Comparison of ENCODE assay signal across 10 cellular contexts in genomic region chr7:22675917-22676343, GRCh38. TPM values are rescaled to one million over a fixed set of nuclear protein-coding genes. Genes with fewer than 3 reads are reported as not detected.
A peak's percentile ranks its signal among the peaks of the same experiment; 100 is the strongest.
DNase-seq lines count a peak whose midpoint lies in the region; ATAC-seq and TF ChIP-seq lines count a peak whose summit lies in the region.
"Had no signal": no experiment of that assay in that cellular context is flagged by ENCODE, and none has a peak within 500 bp of the region (broad histone marks: within the 10 kb centered on the region; RNA-seq: fewer than 3 reads in every experiment).

No MANE protein-coding gene starts in this region.

- CTCF ChIA-PET in SK-N-SH (lab: Yijun Ruan, JAX), result interaction anchor here (0.6 kb wide), 1 partner anchor 8 kb away, joined by 3 read pairs; no protein-coding TSS in a partner anchor

- no peaks in the 10 kb centered on the region for H4K20me1 ChIP-seq in SK-N-SH (ENCODE audit: insufficient read depth)

- H3F3A ChIP-seq in SK-N-SH (replicated peaks; ENCODE audit: insufficient read depth), result no peaks in the 10 kb centered on the region

- H3K9me3 ChIP-seq in SJSA1 (replicated peaks), result no peaks in the 10 kb centered on the region
- no peaks in the 10 kb centered on the region for H3K9me3 ChIP-seq in SK-N-SH
- H3K9me3 ChIP-seq: esophagus squamous epithelium had no signal

- no peak overlapping the region for H2AFZ ChIP-seq in SK-N-SH (ENCODE audit: low read depth)

- TF ChIP-seq RAD21 in SK-N-SH (IDR thresholded peaks at IDR 0.05; ENCODE audit: low read length), result no peak

- no peaks in the 10 kb centered on the region for H3K79me2 ChIP-seq in SK-N-SH (ENCODE audit: insufficient read depth)

- H3K36me3 ChIP-seq in SJSA1, result no peaks in the 10 kb centered on the region
- H3K36me3 ChIP-seq in SK-N-SH (replicated peaks in 1 of 2; ENCODE audit: control insufficient read depth in 1 of 2, insufficient read depth in 2 of 2, low read length in 1 of 2), result no peaks in the 10 kb centered on the region
- H3K36me3 ChIP-seq: esophagus squamous epithelium had no signal

- H3K9ac ChIP-seq in SK-N-SH, result no peak overlapping the region

- ATAC-seq in HG02852 (IDR thresholded peaks at IDR 0.05; ENCODE audit: unreplicated experiment), result no peak

- H3K27me3 ChIP-seq in SJSA1 (replicated peaks) (no peaks in the 10 kb centered on the region), SK-N-SH (ENCODE audit: insufficient read depth) (peaks cover 16% of the 10 kb centered on the region)
- H3K27me3 ChIP-seq: esophagus squamous epithelium had no signal

- H3K4me1 ChIP-seq in SJSA1 (replicated peaks) (peaks cover 56% of the 10 kb centered on the region), SK-N-SH (ENCODE audit: control insufficient read depth in 1 of 2, insufficient read depth in 2 of 2, low read depth in 1 of 2, low read length in 1 of 2) (no peaks in the 10 kb centered on the region)

- peak; percentile 20 for DNase-seq in GM12865 (ENCODE audit: low read depth)
- DNase-seq in SJSA1 (ENCODE audit: low read depth in 1 of 2, low spot score in 2 of 2), result peak in 1 of 2 experiments; percentile 46
- peak; percentile 56 for DNase-seq in astrocyte of the spinal cord (ENCODE audit: low read depth, low spot score)
- DNase-seq in pulmonary artery endothelial cell (ENCODE audit: low read depth, low spot score), result peak; percentile 79
- no peak for DNase-seq in HuH-7.5 (ENCODE audit: low spot score)
- DNase-seq in NCI-H128 (lab: John Stamatoyannopoulos, UW; ENCODE audit: unreplicated experiment), result no peak
- DNase-seq in SK-N-SH, result no peak
- DNase-seq: esophagus squamous epithelium, midbrain had no signal

- peak overlapping the region; percentile 54 for H3K27ac ChIP-seq in SJSA1
- H3K27ac ChIP-seq in SK-N-SH (ENCODE audit: low read depth in 2 of 2, low read length in 1 of 2), result no peak overlapping the region
- H3K27ac ChIP-seq: esophagus squamous epithelium had no signal

- TF ChIP-seq CTCF in GM12865 (IDR thresholded peaks at IDR 0.05; ENCODE audit: insufficient read depth, low read depth, low read length, missing control alignments) (no peak), astrocyte of the spinal cord (IDR thresholded peaks at IDR 0.05; ENCODE audit: low read depth, low read length) (no peak), SK-N-SH (IDR thresholded peaks at IDR 0.05) (no peak)

- no peaks in the 10 kb centered on the region for H3K9me2 ChIP-seq in SK-N-SH

- H3K4me3 ChIP-seq in GM12865 (ENCODE audit: low read depth, low read length) (no peak overlapping the region), SJSA1 (no peak overlapping the region), astrocyte of the spinal cord (ENCODE audit: low read depth, low read length) (no peak overlapping the region), SK-N-SH (ENCODE audit: low read depth in 2 of 2, low read length in 1 of 2) (no peak overlapping the region)
- H3K4me3 ChIP-seq: esophagus squamous epithelium had no signal

- TF ChIP-seq EP300 in SK-N-SH (IDR thresholded peaks at IDR 0.05; ENCODE audit: borderline replicate concordance in 1 of 2, low read depth in 1 of 2, low read length in 1 of 2), result no peak

- 31% methylated on average over 2 of the region's 2 CpGs for WGBS in SK-N-SH (ENCODE audit: low lambda C conversion rate)

- H3K4me2 ChIP-seq in SK-N-SH, result no peak overlapping the region

- POLR2A ChIA-PET in SK-N-SH (lab: Yijun Ruan, JAX), result no interaction called here

- in situ Hi-C loops in astrocyte of the spinal cord (cut with HindIII; ENCODE audit: low sequenced_read_pairs), result no loop called here

TF ChIP-seq in SK-N-SH, 30 proteins besides CTCF, POLR2A, EP300 and RAD21:
- TF ChIP-seq RXRA (IDR thresholded peaks at IDR 0.05; ENCODE audit: borderline replicate concordance, low read depth) (no peak), MEF2A (IDR thresholded peaks at IDR 0.05; ENCODE audit: borderline replicate concordance, low read depth) (no peak), POLR2AphosphoS5 (IDR thresholded peaks at IDR 0.05; ENCODE audit: low read depth, low read length) (no peak), PBX3 (IDR thresholded peaks at IDR 0.05) (no peak), TAF1 (IDR thresholded peaks at IDR 0.05; ENCODE audit: borderline replicate concordance, low read depth, low read length) (no peak), GABPA (IDR thresholded peaks at IDR 0.05; ENCODE audit: low read depth) (no peak), MXI1 (IDR thresholded peaks at IDR 0.05; ENCODE audit: low read depth, low read length) (no peak), CHD2 (IDR thresholded peaks at IDR 0.05; ENCODE audit: low read length, partially characterized antibody) (no peak), IRF3 (IDR thresholded peaks at IDR 0.05; ENCODE audit: low read depth, low read length) (no peak), USF1 (IDR thresholded peaks at IDR 0.05; ENCODE audit: borderline replicate concordance, low read depth) (no peak), FOSL2 (IDR thresholded peaks at IDR 0.05; ENCODE audit: borderline replicate concordance, low read depth) (no peak), ZBTB33 (IDR thresholded peaks at IDR 0.05; ENCODE audit: borderline replicate concordance, low read depth) (no peak), ELF1 (IDR thresholded peaks at IDR 0.05) (no peak), GATA2 (CRISPR knock-in tag; IDR thresholded peaks at IDR 0.05) (no peak)

RNA-seq across cellular contexts. Expression of gene IL6, which starts 51.1 kb away (rescaled TPM):
- 3.3 and 5.8 TPM in 2 replicates for total RNA-seq in SJSA1 (2014; rRNA removed; shearing (Covaris generic))
- 8.2 and 16.3 TPM in 2 replicates for total RNA-seq in pulmonary artery endothelial cell
- polyA plus RNA-seq in SK-N-SH (2012; rRNA removed), result 13.6 and 20.5 TPM in 2 replicates
- polyA plus RNA-seq in SK-N-SH (2012; cell fraction: cytosol; rRNA removed), result 15.4 and 22.0 TPM in 2 replicates
- 59.0 and 64.8 TPM in 2 replicates for polyA plus RNA-seq in SK-N-SH (2012; cell fraction: nucleus; rRNA removed)

Comparison
In these comparisons a context has a peak if more than half of its experiments do, and no peak if none do; other contexts are left out.
1. DNase-seq: peak in GM12865 (single experiment), astrocyte of the spinal cord (single experiment) and pulmonary artery endothelial cell (single experiment); none in HuH-7.5 (single experiment), NCI-H128 (single experiment) and SK-N-SH (single experiment).